17 cellular contexts compared by ENCODE assay signal in genomic region chr16:16041196-16041892, GRCh38.
DNase-seq lines count a peak whose midpoint lies in the region; ATAC-seq and TF ChIP-seq lines count a peak whose summit lies in the region.
"Had no signal": no experiment of that assay in that cellular context is flagged by ENCODE, and none has a peak within 500 bp of the region (broad histone marks: within the 10 kb centered on the region; RNA-seq: fewer than 3 reads in every experiment).

No MANE protein-coding gene starts in this region.

- no peak for TF ChIP-seq CTCF in CD8-positive, alpha-beta T cell (IDR thresholded peaks at IDR 0.05)
- no peak for TF ChIP-seq CTCF in osteoblast (IDR thresholded peaks at IDR 0.05; ENCODE audit: extremely low read depth, low read depth, low read length)

- H3K9me3 Mint-ChIP-seq in CD8-positive, alpha-beta T cell: no peaks in the 10 kb centered on the region
- H3K9me3 Mint-ChIP-seq: IgD-negative memory B cell, immature natural killer cell had no signal

- no peaks in the 10 kb centered on the region for H3K9me3 ChIP-seq in CD8-positive, alpha-beta T cell (ENCODE audit: low read length)
- H3K9me3 ChIP-seq in HUES6 (ENCODE audit: control insufficient read depth, insufficient read depth, low read depth, low read length) (no peaks in the 10 kb centered on the region), ectodermal cell (ENCODE audit: control insufficient read depth, low read length) (no peaks in the 10 kb centered on the region), osteoblast (ENCODE audit: low read depth, low read length) (no peaks in the 10 kb centered on the region)

- no peak overlapping the region for H3K27ac ChIP-seq in CD8-positive, alpha-beta T cell (ENCODE audit: low read depth, low read length)
- H3K27ac ChIP-seq in HUES6 (ENCODE audit: low read depth, low read length) (peak overlapping the region; percentile 74), ectodermal cell (ENCODE audit: insufficient read depth, low read depth, low read length, poor library complexity, severe bottlenecking) (peak overlapping the region; percentile 50), osteoblast (ENCODE audit: low read depth, low read length) (no peak overlapping the region)

- peaks cover 12% of the 10 kb centered on the region for H3K79me2 ChIP-seq in osteoblast (ENCODE audit: insufficient read depth, low read length)

- H3K4me2 ChIP-seq in osteoblast (ENCODE audit: insufficient read depth, low read length): no peak overlapping the region

- H3K27me3 Mint-ChIP-seq in CD8-positive, alpha-beta T cell (ENCODE audit: low read depth): no peaks in the 10 kb centered on the region
- H3K27me3 Mint-ChIP-seq: IgD-negative memory B cell had no signal

- H3K4me1 ChIP-seq in CD8-positive, alpha-beta T cell (ENCODE audit: insufficient read depth, low read length): peaks cover 22% of the 10 kb centered on the region
- H3K4me1 ChIP-seq in HUES6 (ENCODE audit: control insufficient read depth, insufficient read depth, low read length) (peaks cover 4% of the 10 kb centered on the region; the same call in 1 of the 2 replicates), ectodermal cell (ENCODE audit: control insufficient read depth, insufficient read depth, low read length) (peaks cover 3% of the 10 kb centered on the region), osteoblast (ENCODE audit: insufficient read depth, low read length) (no peaks in the 10 kb centered on the region)

- intact Hi-C loops in CD8-positive, alpha-beta T cell (cut with DNase I, micrococcal nuclease): no loop called here

- peaks cover 16% of the 10 kb centered on the region for H4K20me1 ChIP-seq in osteoblast (ENCODE audit: insufficient read depth, low read length)

- no peak overlapping the region for H3K27ac Mint-ChIP-seq in CD8-positive, alpha-beta T cell
- H3K27ac Mint-ChIP-seq: IgD-negative memory B cell had no signal

- H3K36me3 Mint-ChIP-seq in CD8-positive, alpha-beta T cell: peaks cover 74% of the 10 kb centered on the region

- H3K4me1 Mint-ChIP-seq in CD8-positive, alpha-beta T cell (ENCODE audit: low read depth): peaks cover 20% of the 10 kb centered on the region

- POLR2A ChIA-PET in CD8-positive, alpha-beta T cell (lab: Charles Lee): no interaction called here

- H3K27me3 ChIP-seq in CD8-positive, alpha-beta T cell (ENCODE audit: insufficient read depth, low read length): no peaks in the 10 kb centered on the region
- H3K27me3 ChIP-seq in HUES6 (ENCODE audit: control insufficient read depth, insufficient read depth, low read length): no peaks in the 10 kb centered on the region
- H3K27me3 ChIP-seq in ectodermal cell (ENCODE audit: control insufficient read depth, insufficient read depth, low read length, poor library complexity, severe bottlenecking): no peaks in the 10 kb centered on the region
- no peaks in the 10 kb centered on the region for H3K27me3 ChIP-seq in osteoblast (ENCODE audit: insufficient read depth, low read length)

- CTCF ChIA-PET in CD8-positive, alpha-beta T cell (lab: Charles Lee): interaction anchor here (0.6 kb wide), 1 partner anchor 87 kb away, joined by 3 read pairs; no protein-coding TSS in a partner anchor

- H3K4me3 ChIP-seq in CD8-positive, alpha-beta T cell (ENCODE audit: low read depth, low read length): no peak overlapping the region
- H3K4me3 ChIP-seq in HUES6 (ENCODE audit: low read depth, low read length) (no peak overlapping the region), ectodermal cell (ENCODE audit: insufficient read depth, low read depth, low read length) (no peak overlapping the region), osteoblast (ENCODE audit: insufficient read depth, low read length) (no peak overlapping the region)

- 80 to 84% methylated on average over 10 of the region's 10 CpGs for WGBS in ectodermal cell, 2 experiments

- H3K4me3 Mint-ChIP-seq in CD8-positive, alpha-beta T cell: peak overlapping the region; percentile 51
- H3K4me3 Mint-ChIP-seq: CD14-positive monocyte, IgD-negative memory B cell, immature natural killer cell had no signal

- peak; percentile 38 for ATAC-seq in CD8-positive, alpha-beta T cell

- H3K9ac ChIP-seq in HUES6 (ENCODE audit: low read length): no peak overlapping the region

- no peak for DNase-seq in CD8-positive, alpha-beta T cell
- DNase-seq in osteoblast (ENCODE audit: insufficient read length, low spot score, missing footprints): peak; percentile 31
- DNase-seq in NCI-H2029 (lab: John Stamatoyannopoulos, UW): no peak
- no peak for DNase-seq in T1000 (lab: John Stamatoyannopoulos, UW)
- no peak for DNase-seq in NCI-H2107 treated with DMSO at 0.1 percent for 48 hours (lab: John Stamatoyannopoulos, UW; ENCODE audit: unreplicated experiment)
- DNase-seq: activated CD8-positive, alpha-beta memory T cell treated with anti-CD3 and anti-CD28 coated beads for 24 hours; activated naive CD4-positive, alpha-beta T cell treated with anti-CD3 and anti-CD28 coated beads, Interleukin-2, amount 50 U/mL, for 16 hours; effector memory CD4-positive, alpha-beta T cell; immature natural killer cell; NCI-H1092; NK-92 treated with Interleukin-12 subunit alpha and Interleukin-12 subunit beta, amount 100 ng/mL, for 24 hours; SHP77 treated with DMSO at 0.1 percent for 48 hours; stimulated activated naive CD4-positive, alpha-beta T cell treated with Interleukin-2 at 50 U/mL for 16 hours had no signal

- no peak overlapping the region for H2AFZ ChIP-seq in osteoblast (ENCODE audit: low read length)

- peaks cover 38% of the 10 kb centered on the region for H3K36me3 ChIP-seq in CD8-positive, alpha-beta T cell (ENCODE audit: insufficient read depth, low read length)
- peaks cover 74% of the 10 kb centered on the region for H3K36me3 ChIP-seq in HUES6 (ENCODE audit: control insufficient read depth, insufficient read depth, low read length)
- H3K36me3 ChIP-seq in ectodermal cell (ENCODE audit: control insufficient read depth, insufficient read depth, low read length): peaks cover 31% of the 10 kb centered on the region
- H3K36me3 ChIP-seq in osteoblast (ENCODE audit: insufficient read depth, low read length): peaks cover 65% of the 10 kb centered on the region

Comparison
In these comparisons a context has a peak if more than half of its experiments do, and no peak if none do; other contexts are left out.
1. H3K27ac ChIP-seq: peak in HUES6 (single experiment) and ectodermal cell (single experiment); none in CD8-positive, alpha-beta T cell (single experiment) and osteoblast (single experiment).